8 cellular contexts compared by ENCODE assay signal in genomic region chr15:84570164-84570692, GRCh38. TPM values are rescaled to one million over a fixed set of nuclear protein-coding genes. Genes with fewer than 3 reads are reported as not detected.
DNase-seq lines count a peak whose midpoint lies in the region; ATAC-seq and TF ChIP-seq lines count a peak whose summit lies in the region.

No MANE protein-coding gene starts in this region.

- TF ChIP-seq POLR2A in HCT116 (IDR thresholded peaks at IDR 0.05; ENCODE audit: borderline replicate concordance, extremely low read depth, insufficient read depth, insufficient read length) = no peak
- TF ChIP-seq POLR2A in body of pancreas (IDR thresholded peaks at IDR 0.05) = peak in 2 of 3 donors; percentile 11 to 30

- TF ChIP-seq CTCF in HCT116 (IDR thresholded peaks at IDR 0.05 in 2 of 3, conservative IDR thresholded peaks at IDR 0.05 in 1 of 3; ENCODE audit: borderline replicate concordance in 1 of 3, insufficient read depth in 1 of 3, low read depth in 2 of 3, low read length in 2 of 3) (no peak), body of pancreas (IDR thresholded peaks at IDR 0.05) (no peak), smooth muscle cell (IDR thresholded peaks at IDR 0.05; ENCODE audit: borderline replicate concordance, insufficient read depth, poor library complexity, severe bottlenecking) (no peak)

- H3K4me3 ChIP-seq in BLaER1 (peak overlapping the region; percentile 89), HCT116 (replicated peaks in 1 of 2; ENCODE audit: low read depth in 1 of 2, low read length in 2 of 2) (peak overlapping the region; percentile 76 to 77), body of pancreas (peak overlapping the region; percentile 55 to 85), iPS-18a (ENCODE audit: low read length) (peak overlapping the region; percentile 65), smooth muscle cell (peak overlapping the region; percentile 78)

- no peaks in the 10 kb centered on the region for H3K9me3 ChIP-seq in BLaER1
- H3K9me3 ChIP-seq in HCT116 (ENCODE audit: control insufficient read depth in 1 of 2, insufficient read depth in 1 of 2, low read depth in 1 of 2, low read length in 2 of 2) = no peaks in the 10 kb centered on the region
- no peaks in the 10 kb centered on the region for H3K9me3 ChIP-seq in body of pancreas
- H3K9me3 ChIP-seq in iPS-18a (ENCODE audit: control insufficient read depth, low read depth, low read length) = no peaks in the 10 kb centered on the region
- no peaks in the 10 kb centered on the region for H3K9me3 ChIP-seq in smooth muscle cell (replicated peaks; ENCODE audit: low read depth)

- no peaks in the 10 kb centered on the region for H3F3A ChIP-seq in smooth muscle cell (ENCODE audit: low read depth)

- H3K27me3 ChIP-seq in BLaER1 (no peaks in the 10 kb centered on the region), HCT116 (ENCODE audit: insufficient read depth, low read length) (no peaks in the 10 kb centered on the region), body of pancreas (no peaks in the 10 kb centered on the region), iPS-18a (ENCODE audit: control insufficient read depth, insufficient read depth, low read length) (peaks cover 4% of the 10 kb centered on the region), smooth muscle cell (ENCODE audit: low read depth) (no peaks in the 10 kb centered on the region)

- DNase-seq in HCT116 (ENCODE audit: low read depth, low spot score) = no peak
- DNase-seq in T-helper 9 cell = peak; percentile 36
- peak; percentile 52 to 63 (median 55) for DNase-seq in body of pancreas
- DNase-seq in smooth muscle cell (lab: John Stamatoyannopoulos, UW; ENCODE audit: unreplicated experiment) = no peak
- no peak for DNase-seq in 8988T

- H4K20me1 ChIP-seq in BLaER1 (no peaks in the 10 kb centered on the region), HCT116 (ENCODE audit: insufficient read depth) (no peaks in the 10 kb centered on the region), smooth muscle cell (ENCODE audit: low read depth) (peaks cover 10% of the 10 kb centered on the region)

- RAD21 ChIA-PET in HCT116 (lab: Charles Lee; ENCODE audit: low non-redundant PET in 1 of 2, low total read pairs in 2 of 2, uncharacterized antibody in 2 of 2, unreplicated experiment in 2 of 2) = no interaction called here

- H3K4me1 ChIP-seq in BLaER1 (peaks cover 9% of the 10 kb centered on the region), HCT116 (ENCODE audit: control insufficient read depth in 1 of 2, insufficient read depth in 2 of 2, low read length in 2 of 2) (peaks cover 0 to 15% of the 10 kb centered on the region in 2 experiments; a peak in 1 of 4 replicates), body of pancreas (peaks cover 13% of the 10 kb centered on the region), iPS-18a (ENCODE audit: control insufficient read depth, low read depth, low read length) (no peaks in the 10 kb centered on the region), smooth muscle cell (ENCODE audit: low read depth) (peaks cover 6% of the 10 kb centered on the region)

- no TSS peak for BruUV-seq in HCT116 (replicated peaks; lab: Mats Ljungman, UMichigan)

- H3K27ac ChIP-seq in BLaER1 (peak overlapping the region; percentile 85), HCT116 (ENCODE audit: low read depth, low read length) (peak overlapping the region; percentile 82), body of pancreas (peak overlapping the region; percentile 88 to 95 (median 92)), iPS-18a (ENCODE audit: low read length) (no peak overlapping the region), smooth muscle cell (ENCODE audit: low read depth) (peak overlapping the region; percentile 83)

- intact Hi-C loops in HCT116 (cut with micrococcal nuclease) (loop anchor here (10.0 kb wide), 1 partner anchor 425 kb away; no protein-coding TSS in a partner anchor), body of pancreas (cut with DNase I) (no loop called here)

- H3K36me3 ChIP-seq in BLaER1 (no peaks in the 10 kb centered on the region), HCT116 (ENCODE audit: control insufficient read depth in 1 of 2, insufficient read depth in 2 of 2, low read length in 2 of 2) (no peaks in the 10 kb centered on the region), body of pancreas (replicated peaks in 1 of 2; ENCODE audit: insufficient read depth in 1 of 2, low read depth in 2 of 2) (no peaks in the 10 kb centered on the region), iPS-18a (ENCODE audit: control insufficient read depth, low read depth, low read length) (no peaks in the 10 kb centered on the region), smooth muscle cell (ENCODE audit: low read depth) (no peaks in the 10 kb centered on the region)

- peak overlapping the region; percentile 88 for H3K9ac ChIP-seq in BLaER1
- H3K9ac ChIP-seq in HCT116 (ENCODE audit: low read length) = peak overlapping the region; percentile 83
- H3K9ac ChIP-seq in iPS-18a (ENCODE audit: low read length) = peak overlapping the region; percentile 62
- peak overlapping the region; percentile 89 for H3K9ac ChIP-seq in smooth muscle cell (ENCODE audit: low read depth)

- peak overlapping the region; percentile 24 for H2AFZ ChIP-seq in HCT116 (ENCODE audit: low read depth, low read length, poor library complexity, severe bottlenecking)
- H2AFZ ChIP-seq in smooth muscle cell (ENCODE audit: low read depth) = peak overlapping the region; percentile 94

- CTCF ChIA-PET in HCT116 (lab: Charles Lee) = interaction anchor here (1.1 to 2.0 kb wide), 6 partner anchors 9 to 61 kb away, joined by 3 to 14 read pairs (median 6); no protein-coding TSS in a partner anchor

- WGBS in body of pancreas, 2 donors = 0 to 5% methylated on average over 4 to 39 of the region's 48 CpGs
- 1% methylated on average over 30 of the region's 48 CpGs for WGBS in smooth muscle cell (ENCODE audit: low lambda C conversion rate)

- ATAC-seq in HCT116 = peak; percentile 73
- ATAC-seq in body of pancreas = peak; percentile 67
- ATAC-seq in HG02970 (IDR thresholded peaks at IDR 0.05; ENCODE audit: low FRiP score, unreplicated experiment) = no peak

- H3K9me2 ChIP-seq in HCT116 (ENCODE audit: insufficient read depth) = no peaks in the 10 kb centered on the region

- no peak for TF ChIP-seq RAD21 in HCT116 (IDR thresholded peaks at IDR 0.05; ENCODE audit: low read depth)

- H3K79me2 ChIP-seq in HCT116 (ENCODE audit: insufficient read depth, low read length) = no peaks in the 10 kb centered on the region
- H3K79me2 ChIP-seq in smooth muscle cell (ENCODE audit: low read depth) = peaks cover 15% of the 10 kb centered on the region

- POLR2A ChIA-PET in HCT116 (lab: Charles Lee) = interaction anchor here (0.8 to 1.0 kb wide), 2 partner anchors 9 to 15 kb away, joined by 3 to 6 read pairs; no protein-coding TSS in a partner anchor

- H3K4me2 ChIP-seq in BLaER1 (peak overlapping the region; percentile 85), HCT116 (ENCODE audit: low read length) (peak overlapping the region; percentile 91), smooth muscle cell (peak overlapping the region; percentile 86)

TF ChIP-seq in HCT116, 20 proteins besides CTCF, POLR2A, EP300 and RAD21:
- TF ChIP-seq TCF7L2 (IDR thresholded peaks at IDR 0.05; ENCODE audit: borderline replicate concordance, extremely low read depth, insufficient read depth, insufficient read length) (no peak), CBX3 (IDR thresholded peaks at IDR 0.05; ENCODE audit: low read depth) (no peak), EGR1 (IDR thresholded peaks at IDR 0.05; ENCODE audit: low read depth) (no peak), SP1 (IDR thresholded peaks at IDR 0.05; ENCODE audit: low read depth) (no peak), ZFX (IDR thresholded peaks at IDR 0.05) (peak; percentile 72), ZNF274 (IDR thresholded peaks at IDR 0.05; ENCODE audit: low read depth, low read length) (no peak), ELF1 (IDR thresholded peaks at IDR 0.05; ENCODE audit: borderline replicate concordance, low read depth) (no peak), REST (IDR thresholded peaks at IDR 0.05; ENCODE audit: low read depth) (no peak)
TF ChIP-seq in HCT116: peak in this region for 1.

RNA-seq across cellular contexts. Expression of gene ZSCAN2, which starts 30.6 kb away (rescaled TPM):
- 15.5 TPM for total RNA-seq in HCT116 (2021; ENCODE audit: unreplicated experiment)
- 9.4 and 10.5 TPM in 2 replicates for polyA plus RNA-seq in HCT116 (2012)
- 10 to 100 TPM; 13.5 TPM for total RNA-seq in body of pancreas
- 15.4 and 21.7 TPM in 2 replicates for total RNA-seq in smooth muscle cell
- polyA plus RNA-seq in smooth muscle cell = 6.9 and 12.6 TPM in 2 replicates

Comparison
In these comparisons a context has a peak if more than half of its experiments do, and no peak if none do; other contexts are left out.
1. DNase-seq: peak in T-helper 9 cell (single experiment) and body of pancreas (4 of 4); none in HCT116 (single experiment), smooth muscle cell (single experiment) and 8988T (single experiment).
2. Peak in every context shown above with its lines, with median percentiles within 50 percentile points of each other: H3K4me2 ChIP-seq, H3K4me3 ChIP-seq and H3K9ac ChIP-seq.